In genomic region chr16:50717109-50717893, GRCh38 we compare ENCODE assay signal across 15 cellular contexts. TPM values are rescaled to one million over a fixed set of nuclear protein-coding genes. Genes with fewer than 3 reads are reported as not detected.
"Had no signal": no experiment of that assay in that cellular context is flagged by ENCODE, and none has a peak within 500 bp of the region (broad histone marks: within the 10 kb centered on the region; RNA-seq: fewer than 3 reads in every experiment).

No MANE protein-coding gene starts in this region.

- H3K27me3 Mint-ChIP-seq: activated B cell treated with CpG ODN at 0.5 μM for 24 hours; effector memory CD8-positive, alpha-beta T cell had no signal

- H3K27me3 ChIP-seq: hepatocyte, right atrium auricular region, transverse colon had no signal

- H3K4me1 ChIP-seq: right atrium auricular region, transverse colon had no signal

- H3K4me1 Mint-ChIP-seq: activated B cell treated with CpG ODN at 0.5 μM for 24 hours had no signal

- H3K4me3 ChIP-seq: hepatocyte, right atrium auricular region, transverse colon had no signal

- H3K9me3 ChIP-seq: right atrium auricular region, transverse colon had no signal

- H3K4me3 Mint-ChIP-seq: activated B cell treated with CpG ODN at 0.5 μM for 24 hours; effector memory CD8-positive, alpha-beta T cell had no signal

- ATAC-seq: effector memory CD8-positive, alpha-beta T cell; left ventricle myocardium superior had no signal

- H3K27ac ChIP-seq: epithelial cell of prostate, hepatocyte, right atrium auricular region, transverse colon had no signal

- H3K9me3 Mint-ChIP-seq: activated B cell treated with CpG ODN at 0.5 μM for 24 hours; effector memory CD8-positive, alpha-beta T cell had no signal

- H3K27ac Mint-ChIP-seq: activated B cell treated with CpG ODN at 0.5 μM for 24 hours had no signal

- DNase-seq: activated B cell treated with CpG ODN at 0.5 μM for 24 hours; activated CD4-positive, alpha-beta T cell treated with anti-CD3 and anti-CD28 coated beads, Interleukin-2, amount 50 U/mL, for 4 hours; activated naive CD4-positive, alpha-beta T cell treated with Interleukin-2 at 50 U/mL for 16 hours; caudate nucleus; cortex of kidney; effector memory CD8-positive, alpha-beta T cell; left ventricle myocardium superior; mesendoderm; small intestine; substantia nigra; transverse colon had no signal

- H3K36me3 ChIP-seq: right atrium auricular region, transverse colon had no signal

RNA-seq across cellular contexts. Expression of gene NOD2, which starts 23.9 kb away (rescaled TPM):
- polyA plus RNA-seq: hepatocyte had no signal

RNA-seq across cellular contexts. Expression of gene SNX20, which starts 36.2 kb away (rescaled TPM):
- total RNA-seq: hepatocyte, kidney epithelial cell had no signal
- polyA plus RNA-seq: hepatocyte had no signal
